In the genomic region with DNA sequence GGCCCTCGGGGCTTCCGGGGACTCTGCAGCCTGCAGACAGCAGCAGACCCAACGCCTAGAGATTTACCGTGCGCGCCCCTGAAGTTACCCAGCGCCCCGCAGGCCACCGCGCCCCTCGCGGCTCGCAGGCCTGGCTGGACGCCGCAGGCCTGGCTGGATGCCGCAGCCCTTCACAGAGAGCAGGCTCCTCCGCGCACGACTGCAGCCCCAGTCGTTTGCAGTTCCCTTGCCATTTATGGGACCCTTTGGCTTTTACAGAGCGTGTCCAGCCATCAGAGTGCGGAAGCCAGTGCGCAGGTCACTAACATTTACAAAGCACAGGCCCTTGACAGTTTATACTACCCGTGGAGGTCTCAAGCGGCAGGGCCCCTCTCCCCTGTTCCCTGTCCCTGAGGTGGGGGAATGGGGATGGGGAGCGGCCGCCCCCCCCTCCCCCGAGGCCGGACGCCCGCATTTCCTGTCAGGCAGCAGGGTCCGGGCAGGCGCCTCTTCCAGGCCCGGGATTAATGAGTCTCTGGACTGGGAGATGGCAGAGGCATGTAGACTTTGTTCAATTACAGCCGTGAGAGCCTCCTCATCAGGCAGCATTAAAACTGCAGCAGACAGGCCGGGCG, we compare ENCODE assay signal across 9 cellular contexts. TPM values are rescaled to one million over a fixed set of nuclear protein-coding genes. Genes with fewer than 3 reads are reported as not detected.
DNase-seq lines count a peak whose midpoint lies in the region; ATAC-seq and TF ChIP-seq lines count a peak whose summit lies in the region.
"Not testable (repeated sequence)": the region's sequence is repeated elsewhere in the genome, so short reads cannot be mapped to it uniquely, and the experiment has no call there.
"Had no signal": no experiment of that assay in that cellular context is flagged by ENCODE, and none has a peak within 500 bp of the region (broad histone marks: within the 10 kb centered on the region; RNA-seq: fewer than 3 reads in every experiment).

No MANE protein-coding gene starts in this region.

- H3K4me2 ChIP-seq in HCT116 (ENCODE audit: low read length) = not testable (repeated sequence)
- H3K4me2 ChIP-seq in OCI-LY1 (ENCODE audit: low read length) = peak overlapping the region; percentile 67

- H3K27me3 Mint-ChIP-seq in activated T-cell treated with anti-CD3 and anti-CD28 coated beads, Interleukin-2, amount 50 U/mL, for 24 hours; nephron (ENCODE audit: low read depth); stimulated activated memory B cell treated with anti-CD40 and anti-IgM and Interleukin-4, amounts not matched to agents 10 μg/mL and 1 μg/mL and 100 μg/mL, for 72 hours: not testable (repeated sequence)
- H3K27me3 Mint-ChIP-seq in endodermal cell (ENCODE audit: insufficient read depth) = peaks cover 22% of the 10 kb centered on the region

- H3K4me1 ChIP-seq in HCT116 (ENCODE audit: control insufficient read depth in 1 of 2, insufficient read depth in 2 of 2, low read length in 2 of 2); OCI-LY1 (ENCODE audit: insufficient read depth, low read length, severe bottlenecking); endodermal cell (ENCODE audit: control insufficient read depth, insufficient read depth, low read length); iPS-18a (ENCODE audit: control insufficient read depth, low read depth, low read length): not testable (repeated sequence)

- not testable (repeated sequence) for H3K27ac Mint-ChIP-seq in activated T-cell treated with anti-CD3 and anti-CD28 coated beads, Interleukin-2, amount 50 U/mL, for 24 hours; endodermal cell; nephron; stimulated activated memory B cell treated with anti-CD40 and anti-IgM and Interleukin-4, amounts not matched to agents 10 μg/mL and 1 μg/mL and 100 μg/mL, for 72 hours

- H3K9ac ChIP-seq in HCT116 (ENCODE audit: low read length) = peak overlapping the region; percentile 23; the same call in 1 of the 2 replicates
- H3K9ac ChIP-seq in OCI-LY1 (ENCODE audit: low read length) = peak overlapping the region; percentile 31; the same call in 1 of the 2 replicates
- H3K9ac ChIP-seq in endodermal cell (ENCODE audit: extremely low read depth, low read length, poor library complexity, severe bottlenecking); iPS-18a (ENCODE audit: low read length): not testable (repeated sequence)

- DNase-seq in COLO668 (lab: John Stamatoyannopoulos, UW; ENCODE audit: unreplicated experiment) (peak; percentile 8), endodermal cell (peak; percentile 82)
- DNase-seq in HCT116 (ENCODE audit: low read depth, low spot score) = not testable (repeated sequence)
- DNase-seq in activated T-cell treated with anti-CD3 and anti-CD28 coated beads, Interleukin-2, amount 50 U/mL, for 24 hours = peak; percentile 57

- H3K9me3 Mint-ChIP-seq in activated T-cell treated with anti-CD3 and anti-CD28 coated beads, Interleukin-2, amount 50 U/mL, for 24 hours; endodermal cell; nephron; stimulated activated memory B cell treated with anti-CD40 and anti-IgM and Interleukin-4, amounts not matched to agents 10 μg/mL and 1 μg/mL and 100 μg/mL, for 72 hours: not testable (repeated sequence)

- intact Hi-C loops in HCT116 (cut with micrococcal nuclease) = loop anchor here (10.0 kb wide), 1 partner anchor 198 kb away; no protein-coding TSS in a partner anchor

- TF ChIP-seq CTCF in HCT116 (IDR thresholded peaks at IDR 0.05 in 2 of 3, conservative IDR thresholded peaks at IDR 0.05 in 1 of 3; ENCODE audit: borderline replicate concordance in 1 of 3, insufficient read depth in 1 of 3, low read depth in 2 of 3, low read length in 2 of 3); OCI-LY1 (IDR thresholded peaks at IDR 0.05; ENCODE audit: low read length); endodermal cell (conservative IDR thresholded peaks at IDR 0.05): not testable (repeated sequence)
- peak in 1 of 3 experiments; percentile 16 for TF ChIP-seq CTCF in nephron (IDR thresholded peaks at IDR 0.05; ENCODE audit: unreplicated experiment in 3 of 3)

- not testable (repeated sequence) for H3K27me3 ChIP-seq in HCT116 (ENCODE audit: insufficient read depth, low read length); OCI-LY1 (ENCODE audit: insufficient read depth, low read length); endodermal cell (ENCODE audit: control insufficient read depth, insufficient read depth, low read length, poor library complexity, severe bottlenecking)
- peaks cover 20% of the 10 kb centered on the region for H3K27me3 ChIP-seq in iPS-18a (ENCODE audit: control insufficient read depth, insufficient read depth, low read length)

- POLR2A ChIA-PET in HCT116 (lab: Charles Lee) = not testable (repeated sequence)

- RAD21 ChIA-PET in HCT116 (lab: Charles Lee; ENCODE audit: low non-redundant PET in 1 of 2, low total read pairs in 2 of 2, uncharacterized antibody in 2 of 2, unreplicated experiment in 2 of 2) = not testable (repeated sequence)

- peaks cover 35% of the 10 kb centered on the region for H3K36me3 Mint-ChIP-seq in activated T-cell treated with anti-CD3 and anti-CD28 coated beads, Interleukin-2, amount 50 U/mL, for 24 hours (ENCODE audit: low read depth)
- H3K36me3 Mint-ChIP-seq in endodermal cell (ENCODE audit: low read depth); nephron (ENCODE audit: low read depth): not testable (repeated sequence)
- peaks cover 13% of the 10 kb centered on the region for H3K36me3 Mint-ChIP-seq in stimulated activated memory B cell treated with anti-CD40 and anti-IgM and Interleukin-4, amounts not matched to agents 10 μg/mL and 1 μg/mL and 100 μg/mL, for 72 hours

- not testable (repeated sequence) for H3K36me3 ChIP-seq in HCT116 (ENCODE audit: control insufficient read depth in 1 of 2, insufficient read depth in 2 of 2, low read length in 2 of 2); OCI-LY1 (ENCODE audit: insufficient read depth, low read length); endodermal cell (ENCODE audit: control insufficient read depth, insufficient read depth, low read length); iPS-18a (ENCODE audit: control insufficient read depth, low read depth, low read length)

- not testable (repeated sequence) for H3K4me3 Mint-ChIP-seq in activated T-cell treated with anti-CD3 and anti-CD28 coated beads, Interleukin-2, amount 50 U/mL, for 24 hours; endodermal cell; stimulated activated memory B cell treated with anti-CD40 and anti-IgM and Interleukin-4, amounts not matched to agents 10 μg/mL and 1 μg/mL and 100 μg/mL, for 72 hours
- peak overlapping the region; percentile 9 to 42 (median 38) for H3K4me3 Mint-ChIP-seq in nephron

- H3K4me1 Mint-ChIP-seq in activated T-cell treated with anti-CD3 and anti-CD28 coated beads, Interleukin-2, amount 50 U/mL, for 24 hours (ENCODE audit: low read depth); endodermal cell; nephron; stimulated activated memory B cell treated with anti-CD40 and anti-IgM and Interleukin-4, amounts not matched to agents 10 μg/mL and 1 μg/mL and 100 μg/mL, for 72 hours: not testable (repeated sequence)

- not testable (repeated sequence) for H3F3A ChIP-seq in OCI-LY1 (ENCODE audit: insufficient read depth, low read length)

- not testable (repeated sequence) for H2AFZ ChIP-seq in HCT116 (ENCODE audit: low read depth, low read length, poor library complexity, severe bottlenecking); OCI-LY1 (ENCODE audit: low read length)

- H4K20me1 ChIP-seq in HCT116 (ENCODE audit: insufficient read depth); OCI-LY1 (ENCODE audit: insufficient read depth, low read length): not testable (repeated sequence)

- not testable (repeated sequence) for H3K4me3 ChIP-seq in HCT116 (replicated peaks in 1 of 2; ENCODE audit: low read depth in 1 of 2, low read length in 2 of 2); endodermal cell (ENCODE audit: low read length)
- H3K4me3 ChIP-seq in OCI-LY1 (ENCODE audit: low read depth, low read length, poor library complexity, severe bottlenecking) (peak overlapping the region; percentile 50), iPS-18a (ENCODE audit: low read length) (peak overlapping the region; percentile 13)

- H3K79me2 ChIP-seq in HCT116 (ENCODE audit: insufficient read depth, low read length); OCI-LY1 (ENCODE audit: insufficient read depth, low read length): not testable (repeated sequence)

- not testable (repeated sequence) for TF ChIP-seq POLR2A in HCT116 (IDR thresholded peaks at IDR 0.05; ENCODE audit: borderline replicate concordance, extremely low read depth, insufficient read depth, insufficient read length)

- CTCF ChIA-PET in HCT116 (lab: Charles Lee) = not testable (repeated sequence)

- not testable (repeated sequence) for H3K27ac ChIP-seq in HCT116 (ENCODE audit: low read depth, low read length); OCI-LY1 (ENCODE audit: low read depth, low read length, poor library complexity, severe bottlenecking); endodermal cell (ENCODE audit: low read depth, low read length); iPS-18a (ENCODE audit: low read length)

- WGBS in endodermal cell (ENCODE audit: insufficient coverage in 1 of 2, insufficient read length in 1 of 2), 2 experiments = 22% methylated on average over 26 of the region's 37 CpGs; no CpG with 5 or more reads in 1 of the 2 experiments

- BruUV-seq in HCT116 (replicated peaks; lab: Mats Ljungman, UMichigan) = not testable (repeated sequence)

- H3K9me3 ChIP-seq in HCT116 (ENCODE audit: control insufficient read depth in 1 of 2, insufficient read depth in 1 of 2, low read depth in 1 of 2, low read length in 2 of 2); OCI-LY1 (ENCODE audit: low read length); endodermal cell (ENCODE audit: control insufficient read depth, low read length); iPS-18a (ENCODE audit: control insufficient read depth, low read depth, low read length): not testable (repeated sequence)

- peak; percentile 43 for ATAC-seq in HCT116
- peak; percentile 6 for ATAC-seq in stimulated activated memory B cell treated with anti-CD40 and anti-IgM and Interleukin-4, amounts not matched to agents 10 μg/mL and 1 μg/mL and 100 μg/mL, for 72 hours

- H3K9me2 ChIP-seq in HCT116 (ENCODE audit: insufficient read depth); OCI-LY1 (ENCODE audit: low read depth, low read length): not testable (repeated sequence)

- TF ChIP-seq RAD21 in HCT116 (IDR thresholded peaks at IDR 0.05; ENCODE audit: low read depth) = not testable (repeated sequence)

RNA-seq across cellular contexts. Expression of a gene that starts 32.5 kb away (rescaled TPM):
- total RNA-seq in HCT116 (2021; ENCODE audit: unreplicated experiment) (96.7 TPM), endodermal cell (10 to 100 TPM; 31.6 to 37.6 TPM)
- 74.4 and 85.1 TPM in 2 replicates for polyA plus RNA-seq in HCT116 (2012)
- 18.6 TPM for polyA plus RNA-seq in endodermal cell (2013, experiment 1 of 2)
- polyA plus RNA-seq in endodermal cell (2013, experiment 2 of 2) = 17.7 TPM

RNA-seq across cellular contexts. Expression of a gene that starts 59.2 kb away (rescaled TPM):
- 5.8 TPM for total RNA-seq in HCT116 (2021; ENCODE audit: unreplicated experiment)
- polyA plus RNA-seq in HCT116 (2012) = 4.2 and 5.1 TPM in 2 replicates
- total RNA-seq in endodermal cell = 1 to 10 TPM; 2.3 to 2.6 TPM
- 1.9 TPM for polyA plus RNA-seq in endodermal cell (2013, experiment 1 of 2)
- 1.7 TPM for polyA plus RNA-seq in endodermal cell (2013, experiment 2 of 2)
- total RNA-seq: activated B cell treated with CpG ODN at 0.5 μM for 24 hours had no signal
